Comparison of ENCODE assay signal across 8 cellular contexts in genomic region chr11:65440831-65441499, GRCh38. TPM values are rescaled to one million over a fixed set of nuclear protein-coding genes. Genes with fewer than 3 reads are reported as not detected.
A peak's percentile ranks its signal among the peaks of the same experiment; 100 is the strongest.
DNase-seq lines count a peak whose midpoint lies in the region; ATAC-seq and TF ChIP-seq lines count a peak whose summit lies in the region.

No MANE protein-coding gene starts in this region.

- peaks cover 0 to 20% (median 7%) of the 10 kb centered on the region in 4 donors for H3K4me1 ChIP-seq in liver (ENCODE audit: control insufficient read depth in 4 of 4, insufficient read depth in 4 of 4, low read length in 3 of 4)
- H3K4me1 ChIP-seq in aorta (ENCODE audit: control insufficient read depth in 1 of 2, insufficient read depth in 2 of 2, low read length in 2 of 2): no peaks in the 10 kb centered on the region

- intact Hi-C loops in aorta (cut with DNase I): no loop called here

- WGBS in liver: 37% methylated on average over 8 of the region's 8 CpGs
- WGBS in aorta, 2 donors: 64 to 67% methylated on average over 8 of the region's 8 CpGs

- TF ChIP-seq RAD21 in liver (IDR thresholded peaks at IDR 0.05): no peak

- no peak for TF ChIP-seq CTCF in liver (IDR thresholded peaks at IDR 0.05; ENCODE audit: low read depth, low read length, missing input control)

- H3K36me3 ChIP-seq in liver (ENCODE audit: control insufficient read depth in 4 of 4, insufficient read depth in 3 of 4, low read depth in 1 of 4, low read length in 3 of 4): peaks cover 3 to 23% (median 6%) of the 10 kb centered on the region in 4 donors
- peaks cover 8 to 11% of the 10 kb centered on the region in 2 donors for H3K36me3 ChIP-seq in aorta (ENCODE audit: control insufficient read depth in 1 of 2, insufficient read depth in 2 of 2, low read length in 1 of 2)

- H3K4me3 ChIP-seq in liver (ENCODE audit: low read depth in 1 of 3, low read length in 3 of 3) (no peak overlapping the region), aorta (ENCODE audit: low read length in 2 of 2) (no peak overlapping the region)

- H3K9me3 ChIP-seq in liver (ENCODE audit: control insufficient read depth in 4 of 4, low read length in 3 of 4): no peaks in the 10 kb centered on the region
- H3K9me3 ChIP-seq in aorta (ENCODE audit: control insufficient read depth, low read length): no peaks in the 10 kb centered on the region

- peak; percentile 56 for DNase-seq in activated CD8-positive, alpha-beta memory T cell treated with anti-CD3 and anti-CD28 coated beads for 24 hours
- DNase-seq in germinal center (ENCODE audit: low spot score): no peak
- DNase-seq in DMS53 treated with DMSO at 0.1 percent for 48 hours (lab: John Stamatoyannopoulos, UW; ENCODE audit: unreplicated experiment): no peak
- no peak for DNase-seq in aorta
- no peak for DNase-seq in NCI-H2227 (lab: John Stamatoyannopoulos, UW; ENCODE audit: unreplicated experiment)

- H3K27ac ChIP-seq in liver (ENCODE audit: low read depth in 1 of 2, low read length in 2 of 2) (peak overlapping the region; percentile 27 to 52), aorta (ENCODE audit: low read depth in 1 of 2, low read length in 2 of 2) (no peak overlapping the region)

- ATAC-seq in HG03139 (IDR thresholded peaks at IDR 0.05; ENCODE audit: unreplicated experiment) (peak; percentile 40), aorta (ENCODE audit: low FRiP score) (no peak)

- TF ChIP-seq POLR2A in GM19099 (IDR thresholded peaks at IDR 0.05; ENCODE audit: extremely low read depth, insufficient read length, low read depth): peak; percentile 34

- H3K9ac ChIP-seq in liver (ENCODE audit: low read depth in 1 of 2, low read length in 2 of 2): no peak overlapping the region

- H3K27me3 ChIP-seq in liver (ENCODE audit: control insufficient read depth in 4 of 4, insufficient read depth in 4 of 4, low read length in 3 of 4) (no peaks in the 10 kb centered on the region), aorta (ENCODE audit: control insufficient read depth in 1 of 2, insufficient read depth in 2 of 2, low read length in 1 of 2) (no peaks in the 10 kb centered on the region)

TF ChIP-seq in liver, 16 proteins besides CTCF, POLR2A, EP300 and RAD21:
- TF ChIP-seq ATF3 (IDR thresholded peaks at IDR 0.05) (no peak), RXRA (IDR thresholded peaks at IDR 0.05) (peak in 1 of 2 donors; percentile 2), MAX (IDR thresholded peaks at IDR 0.05) (no peak), EGR1 (IDR thresholded peaks at IDR 0.05; ENCODE audit: low read depth in 2 of 2) (no peak), HNF4G (IDR thresholded peaks at IDR 0.05) (no peak), TAF1 (conservative IDR thresholded peaks at IDR 0.05) (no peak), JUND (IDR thresholded peaks at IDR 0.05) (no peak), REST (IDR thresholded peaks at IDR 0.05) (no peak), FOXA1 (IDR thresholded peaks at IDR 0.05) (no peak), YY1 (IDR thresholded peaks at IDR 0.05) (no peak), GABPA (IDR thresholded peaks at IDR 0.05 in 1 of 2, conservative IDR thresholded peaks at IDR 0.05 in 1 of 2) (no peak), SP1 (IDR thresholded peaks at IDR 0.05) (no peak), HNF4A (conservative IDR thresholded peaks at IDR 0.05) (peak in 1 of 2 donors; percentile 11), ZBTB33 (IDR thresholded peaks at IDR 0.05) (no peak), FOXA2 (IDR thresholded peaks at IDR 0.05) (no peak)

RNA-seq across cellular contexts. Expression of gene NEAT1, which starts 18.4 kb away (rescaled TPM):
- total RNA-seq in liver: 1,000 to 10,000 TPM in 1 of 2 donors, 10 to 100 TPM in 1; 29.6 to 1,968 TPM
- 100 to 1,000 TPM in 1 of 2 donors, 10 to 100 TPM in 1; 50.2 to 111 TPM for polyA plus RNA-seq in liver
- total RNA-seq in aorta: 1,000 to 10,000 TPM; 1,566 to 1,734 TPM
- polyA plus RNA-seq in aorta: 1,000 to 10,000 TPM in 1 of 2 donors, 100 to 1,000 TPM in 1; 239 to 1,307 TPM

RNA-seq across cellular contexts. Expression of gene FRMD8, which starts 54.5 kb away (rescaled TPM):
- total RNA-seq in liver (10 to 100 TPM; 20.7 to 22.8 TPM), aorta (10 to 100 TPM; 27.8 to 39.5 TPM)
- polyA plus RNA-seq in liver (1 to 10 TPM; 2.8 to 9.4 TPM), aorta (10 to 100 TPM; 16.8 to 19.2 TPM)

RNA-seq across cellular contexts. Expression of gene MALAT1, which starts 57.9 kb away (rescaled TPM):
- total RNA-seq in liver: 1,000 to 10,000 TPM; 3,688 to 8,306 TPM
- 1,000 to 10,000 TPM in 1 of 2 donors, 10 to 100 TPM in 1; 11.9 to 3,868 TPM for polyA plus RNA-seq in liver
- over 10,000 TPM; 16,103 to 18,225 TPM for total RNA-seq in aorta
- polyA plus RNA-seq in aorta: 100 to 1,000 TPM; 228 to 370 TPM

RNA-seq across cellular contexts. Expression of gene SLC25A45, which starts 58.5 kb away (rescaled TPM):
- total RNA-seq in liver: 1 to 10 TPM; 5.1 to 6.8 TPM
- 1 to 10 TPM; 4.5 to 5.6 TPM for polyA plus RNA-seq in liver
- 10 to 100 TPM in 1 of 2 donors, 1 to 10 TPM in 1; 9.1 to 16.0 TPM for total RNA-seq in aorta
- 10 to 100 TPM in 1 of 2 donors, 1 to 10 TPM in 1; 5.6 to 10.7 TPM for polyA plus RNA-seq in aorta

Comparison
In these comparisons a context has a peak if more than half of its experiments do, and no peak if none do; other contexts are left out.
1. H3K27ac ChIP-seq: peak in liver (2 of 2); none in aorta (0 of 2).